7 cellular contexts compared by ENCODE assay signal in genomic region chr19:17266589-17266974, GRCh38. TPM values are rescaled to one million over a fixed set of nuclear protein-coding genes. Genes with fewer than 3 reads are reported as not detected.
A peak's percentile ranks its signal among the peaks of the same experiment; 100 is the strongest.
DNase-seq lines count a peak whose midpoint lies in the region; ATAC-seq and TF ChIP-seq lines count a peak whose summit lies in the region.

No MANE protein-coding gene starts in this region.

- 89% methylated on average over 12 of the region's 12 CpGs for WGBS in smooth muscle cell (ENCODE audit: low lambda C conversion rate)

- H3F3A ChIP-seq in smooth muscle cell (ENCODE audit: low read depth): no peaks in the 10 kb centered on the region

- no peak for DNase-seq in smooth muscle cell (lab: John Stamatoyannopoulos, UW; ENCODE audit: unreplicated experiment)
- DNase-seq in GM19238 (ENCODE audit: insufficient read length, low spot score): no peak

- H3K4me1 Mint-ChIP-seq in brain: peaks cover 24% of the 10 kb centered on the region

- peaks cover 21% of the 10 kb centered on the region for H3K27me3 Mint-ChIP-seq in brain

- H3K79me2 ChIP-seq in smooth muscle cell (ENCODE audit: low read depth): peaks cover 6% of the 10 kb centered on the region

- no peak for TF ChIP-seq CTCF in brain (conservative IDR thresholded peaks at IDR 0.05)
- TF ChIP-seq CTCF in smooth muscle cell (IDR thresholded peaks at IDR 0.05; ENCODE audit: borderline replicate concordance, insufficient read depth, poor library complexity, severe bottlenecking): no peak

- H4K20me1 ChIP-seq in smooth muscle cell (ENCODE audit: low read depth): no peaks in the 10 kb centered on the region

- peak overlapping the region; percentile 77 to 96 (median 92) for H3K4me3 Mint-ChIP-seq in brain

- peaks cover 0 to 7% (median 0%) of the 10 kb centered on the region in 5 experiments for H3K9me3 Mint-ChIP-seq in brain

- no peak overlapping the region for H3K4me3 ChIP-seq in smooth muscle cell

- ATAC-seq in GM19452 (IDR thresholded peaks at IDR 0.05; ENCODE audit: unreplicated experiment): peak; percentile 11
- ATAC-seq in HG03469 (IDR thresholded peaks at IDR 0.05; ENCODE audit: unreplicated experiment): peak; percentile 17
- ATAC-seq in GM18519 (IDR thresholded peaks at IDR 0.05; ENCODE audit: low FRiP score, unreplicated experiment): no peak
- no peak for ATAC-seq in HG03521 (IDR thresholded peaks at IDR 0.05; ENCODE audit: unreplicated experiment)

- peaks cover 4% of the 10 kb centered on the region for H3K4me1 ChIP-seq in smooth muscle cell (ENCODE audit: low read depth)

- H3K27me3 ChIP-seq in smooth muscle cell (ENCODE audit: low read depth): no peaks in the 10 kb centered on the region

- peak overlapping the region; percentile 51 for H3K27ac ChIP-seq in smooth muscle cell (ENCODE audit: low read depth)

- no peak overlapping the region for H3K9ac ChIP-seq in smooth muscle cell (ENCODE audit: low read depth)

- H3K4me2 ChIP-seq in smooth muscle cell: peak overlapping the region; percentile 23

- peaks cover 26% of the 10 kb centered on the region for H3K36me3 Mint-ChIP-seq in brain

- no peaks in the 10 kb centered on the region for H3K36me3 ChIP-seq in smooth muscle cell (ENCODE audit: low read depth)

- H3K9me3 ChIP-seq in smooth muscle cell (replicated peaks; ENCODE audit: low read depth): no peaks in the 10 kb centered on the region

- peak overlapping the region; percentile 65 to 92 (median 89) for H3K27ac Mint-ChIP-seq in brain

- no peak overlapping the region for H2AFZ ChIP-seq in smooth muscle cell (ENCODE audit: low read depth)

RNA-seq across cellular contexts. Expression of gene BABAM1, which starts 0.7 kb away (rescaled TPM):
- 121 TPM for polyA plus RNA-seq in brain (ENCODE audit: insufficient read depth, low read depth, low replicate concordance)
- total RNA-seq in smooth muscle cell: 62.0 and 69.8 TPM in 2 replicates
- 108 and 110 TPM in 2 replicates for polyA plus RNA-seq in smooth muscle cell

RNA-seq across cellular contexts. Expression of gene USHBP1, which starts 2.0 kb away (rescaled TPM):
- polyA plus RNA-seq in brain (ENCODE audit: insufficient read depth, low read depth, low replicate concordance) (1.0 TPM), smooth muscle cell (not detected in 2 replicates)
- not detected in 2 replicates for total RNA-seq in smooth muscle cell

RNA-seq across cellular contexts. Expression of gene ANKLE1, which starts 15.1 kb away (rescaled TPM):
- polyA plus RNA-seq in brain (ENCODE audit: insufficient read depth, low read depth, low replicate concordance) (0.42 TPM), smooth muscle cell (0.61 and 1.3 TPM in 2 replicates)
- 0.36 and 1.0 TPM in 2 replicates for total RNA-seq in smooth muscle cell

RNA-seq across cellular contexts. Expression of gene NR2F6, which starts 20.9 kb away (rescaled TPM):
- polyA plus RNA-seq in brain (ENCODE audit: insufficient read depth, low read depth, low replicate concordance) (15.9 TPM), smooth muscle cell (99.8 and 104 TPM in 2 replicates)
- 47.8 and 57.4 TPM in 2 replicates for total RNA-seq in smooth muscle cell

RNA-seq across cellular contexts. Expression of gene ABHD8, which starts 36.6 kb away (rescaled TPM):
- polyA plus RNA-seq in brain (ENCODE audit: insufficient read depth, low read depth, low replicate concordance) (45.7 TPM), smooth muscle cell (15.1 and 16.6 TPM in 2 replicates)
- total RNA-seq in smooth muscle cell: 6.1 and 9.2 TPM in 2 replicates

Comparison
In these comparisons a context has a peak if more than half of its experiments do, and no peak if none do; other contexts are left out.
1. ATAC-seq: peak in GM19452 (single experiment) and HG03469 (single experiment); none in GM18519 (single experiment) and HG03521 (single experiment).